1 cellular context compared by ENCODE assay signal in genomic region chr9:94204174-94204573, GRCh38.
TF ChIP-seq lines count a peak whose summit lies in the region.

No MANE protein-coding gene starts in this region.

TF ChIP-seq in H1, 55 proteins besides CTCF, POLR2A, EP300 and RAD21:
- TF ChIP-seq ZNF274 (IDR thresholded peaks at IDR 0.05; ENCODE audit: borderline replicate concordance, extremely low read depth, low read length): peak; percentile 36; the same call in 1 of the 2 replicates
- no peak for TF ChIP-seq GABPA (IDR thresholded peaks at IDR 0.05; ENCODE audit: borderline replicate concordance, insufficient read depth, low read length)
- TF ChIP-seq SIN3A (conservative IDR thresholded peaks at IDR 0.05 in 1 of 2, IDR thresholded peaks at IDR 0.05 in 1 of 2; ENCODE audit: low read depth in 1 of 2, low read length in 2 of 2): no peak
